ENCODE assay signal across 17 cellular contexts in the genomic region with DNA sequence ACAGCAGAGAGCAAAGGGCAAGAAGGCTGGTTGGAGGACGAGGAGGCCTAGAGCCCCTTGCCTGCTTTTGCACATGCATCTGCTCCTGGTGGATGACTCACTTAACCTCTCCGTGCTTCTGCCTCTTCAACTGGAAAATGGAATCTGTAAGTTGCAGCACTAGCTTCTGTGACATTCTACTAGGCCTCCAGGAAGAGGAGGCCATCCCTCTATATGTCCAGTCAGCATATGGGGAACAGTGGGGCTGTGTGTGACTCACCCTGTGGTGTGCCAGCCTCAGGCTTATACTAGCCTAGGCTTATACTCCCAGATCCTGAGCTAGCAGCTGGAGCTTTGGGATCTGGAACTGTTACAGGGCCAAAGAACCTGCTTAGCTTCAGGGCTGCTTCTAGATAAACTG. TPM values are rescaled to one million over a fixed set of nuclear protein-coding genes. Genes with fewer than 3 reads are reported as not detected.
DNase-seq lines count a peak whose midpoint lies in the region; ATAC-seq, FAIRE-seq and TF ChIP-seq lines count a peak whose summit lies in the region.
"Had no signal": no experiment of that assay in that cellular context is flagged by ENCODE, and none has a peak within 500 bp of the region (broad histone marks: within the 10 kb centered on the region; RNA-seq: fewer than 3 reads in every experiment).

No MANE protein-coding gene starts in this region.

- no peaks in the 10 kb centered on the region for H3K36me3 Mint-ChIP-seq in activated T-helper 17 cell treated with anti-CD3 and anti-CD28 coated beads, Interleukin-2, amount 50 U/mL, for 72 hours (ENCODE audit: low read depth)
- H3K36me3 Mint-ChIP-seq in activated CD8-positive, alpha-beta memory T cell treated with anti-CD3 and anti-CD28 coated beads, Interleukin-2, amount 10 ng/mL, durations not matched to agents 7 days and 5 days, result no peaks in the 10 kb centered on the region
- H3K36me3 Mint-ChIP-seq: CD4-positive, CD25-positive, alpha-beta regulatory T cell had no signal

- peak overlapping the region; percentile 74 for H3K27ac ChIP-seq in mesenchymal stem cell (ENCODE audit: low read length, poor library complexity, severe bottlenecking)

- no peak overlapping the region for H3K14ac ChIP-seq in mesenchymal stem cell (ENCODE audit: low read length in 2 of 2)

- H3K9me3 ChIP-seq in mesenchymal stem cell (ENCODE audit: control insufficient read depth, low read length), result no peaks in the 10 kb centered on the region

- H3K9ac ChIP-seq in mesenchymal stem cell (ENCODE audit: low read length), result no peak overlapping the region

- H3K4ac ChIP-seq in mesenchymal stem cell (ENCODE audit: low read depth in 1 of 2, low read length in 2 of 2), result peak overlapping the region in 1 of 2 experiments; percentile 43

- no peak for FAIRE-seq in bronchial epithelial cell (lab: Jason Lieb, UNC)
- FAIRE-seq: colon had no signal

- no peak overlapping the region for H4K91ac ChIP-seq in mesenchymal stem cell (ENCODE audit: low read length)

- H3K4me2 ChIP-seq in mesenchymal stem cell (ENCODE audit: low read length, poor library complexity, severe bottlenecking), result no peak overlapping the region

- no peak overlapping the region for H3K27ac Mint-ChIP-seq in activated T-helper 17 cell treated with anti-CD3 and anti-CD28 coated beads, Interleukin-2, amount 50 U/mL, for 72 hours
- H3K27ac Mint-ChIP-seq in activated CD8-positive, alpha-beta memory T cell treated with anti-CD3 and anti-CD28 coated beads, Interleukin-2, amount 10 ng/mL, durations not matched to agents 7 days and 5 days, result no peak overlapping the region

- peaks cover 3% of the 10 kb centered on the region for H3K27me3 Mint-ChIP-seq in activated T-helper 17 cell treated with anti-CD3 and anti-CD28 coated beads, Interleukin-2, amount 50 U/mL, for 72 hours
- H3K27me3 Mint-ChIP-seq in activated CD8-positive, alpha-beta memory T cell treated with anti-CD3 and anti-CD28 coated beads, Interleukin-2, amount 10 ng/mL, durations not matched to agents 7 days and 5 days, result peaks cover 3% of the 10 kb centered on the region

- H3K9me3 Mint-ChIP-seq in activated T-helper 17 cell treated with anti-CD3 and anti-CD28 coated beads, Interleukin-2, amount 50 U/mL, for 72 hours, result no peaks in the 10 kb centered on the region
- H3K9me3 Mint-ChIP-seq in activated CD8-positive, alpha-beta memory T cell treated with anti-CD3 and anti-CD28 coated beads, Interleukin-2, amount 10 ng/mL, durations not matched to agents 7 days and 5 days (ENCODE audit: low read depth), result no peaks in the 10 kb centered on the region
- H3K9me3 Mint-ChIP-seq: CD4-positive, CD25-positive, alpha-beta regulatory T cell; neural crest cell had no signal

- H3K23ac ChIP-seq in mesenchymal stem cell (ENCODE audit: low read length in 2 of 2), result no peak overlapping the region

- DNase-seq in ELR (ENCODE audit: low read depth) (peak; percentile 87), NCI-H446 treated with DMSO at 0.1 percent for 48 hours (lab: John Stamatoyannopoulos, UW) (peak; percentile 59), bronchial epithelial cell (ENCODE audit: low read depth) (peak; percentile 88), mesenchymal stem cell (peak; percentile 92), cortex of kidney (lab: John Stamatoyannopoulos, UW) (no peak)
- no peak for DNase-seq in activated CD8-positive, alpha-beta memory T cell treated with anti-CD3 and anti-CD28 coated beads, Interleukin-2, amount 10 ng/mL, durations not matched to agents 7 days and 5 days
- DNase-seq: activated naive CD4-positive, alpha-beta T cell treated with anti-CD3 and anti-CD28 coated beads, Interleukin-2, amount 50 U/mL, for 16 hours; CD4-positive, CD25-positive, alpha-beta regulatory T cell; head of caudate nucleus; left ventricle myocardium superior; NCI-H2171 treated with DMSO at 0.1 percent for 48 hours; T1000 had no signal

- no peak overlapping the region for H2BK5ac ChIP-seq in mesenchymal stem cell (ENCODE audit: low read depth, low read length, poor library complexity, severe bottlenecking)

- no peak overlapping the region for H2BK120ac ChIP-seq in mesenchymal stem cell (ENCODE audit: low read depth, low read length)

- H3K18ac ChIP-seq in mesenchymal stem cell (ENCODE audit: low read depth in 1 of 2, low read length in 2 of 2), result peak overlapping the region; percentile 37 to 85

- peaks cover 13% of the 10 kb centered on the region for H3K4me1 ChIP-seq in mesenchymal stem cell (ENCODE audit: control insufficient read depth, insufficient read depth, low read depth, low read length)

- CTCF ChIA-PET in activated CD8-positive, alpha-beta memory T cell treated with anti-CD3 and anti-CD28 coated beads, Interleukin-2, amount 10 ng/mL, durations not matched to agents 7 days and 5 days (lab: Charles Lee), result no interaction called here

- H3K4me3 ChIP-seq in bronchial epithelial cell (ENCODE audit: low read depth, low read length), result no peak overlapping the region
- H3K4me3 ChIP-seq in mesenchymal stem cell (ENCODE audit: insufficient read depth in 1 of 2, low read depth in 1 of 2, low read length in 2 of 2), result no peak overlapping the region

- 0% methylated on average over 1 of the region's 2 CpGs for WGBS in mesenchymal stem cell

- H3K4me3 Mint-ChIP-seq in activated T-helper 17 cell treated with anti-CD3 and anti-CD28 coated beads, Interleukin-2, amount 50 U/mL, for 72 hours, result no peak overlapping the region
- H3K4me3 Mint-ChIP-seq in activated CD8-positive, alpha-beta memory T cell treated with anti-CD3 and anti-CD28 coated beads, Interleukin-2, amount 10 ng/mL, durations not matched to agents 7 days and 5 days, result no peak overlapping the region
- H3K4me3 Mint-ChIP-seq: CD4-positive, CD25-positive, alpha-beta regulatory T cell; neural crest cell had no signal

- H3K4me1 Mint-ChIP-seq in activated T-helper 17 cell treated with anti-CD3 and anti-CD28 coated beads, Interleukin-2, amount 50 U/mL, for 72 hours, result no peaks in the 10 kb centered on the region
- no peaks in the 10 kb centered on the region for H3K4me1 Mint-ChIP-seq in activated CD8-positive, alpha-beta memory T cell treated with anti-CD3 and anti-CD28 coated beads, Interleukin-2, amount 10 ng/mL, durations not matched to agents 7 days and 5 days
- H3K4me1 Mint-ChIP-seq: CD4-positive, CD25-positive, alpha-beta regulatory T cell had no signal

- no peak overlapping the region for H2BK15ac ChIP-seq in mesenchymal stem cell (ENCODE audit: low read depth, poor library complexity, severe bottlenecking)

- no peaks in the 10 kb centered on the region for H3K27me3 ChIP-seq in bronchial epithelial cell (ENCODE audit: control insufficient read depth, insufficient read depth, low read length)
- peaks cover 0 to 21% of the 10 kb centered on the region in 2 experiments for H3K27me3 ChIP-seq in mesenchymal stem cell (ENCODE audit: control insufficient read depth in 1 of 2, insufficient read depth in 1 of 2, low read length in 2 of 2)

- peak overlapping the region in 1 of 2 experiments; percentile 59 for H2BK12ac ChIP-seq in mesenchymal stem cell (ENCODE audit: low read length in 2 of 2)

- TF ChIP-seq CTCF in bronchial epithelial cell (IDR thresholded peaks at IDR 0.05; ENCODE audit: insufficient read depth, low read length, severe bottlenecking), result no peak

- no peak for ATAC-seq in activated T-helper 17 cell treated with anti-CD3 and anti-CD28 coated beads, Interleukin-2, amount 50 U/mL, for 72 hours (replicated peaks)
- ATAC-seq in activated CD8-positive, alpha-beta memory T cell treated with anti-CD3 and anti-CD28 coated beads, Interleukin-2, amount 10 ng/mL, durations not matched to agents 7 days and 5 days, result no peak
- ATAC-seq in HG02970 (IDR thresholded peaks at IDR 0.05; ENCODE audit: low FRiP score, unreplicated experiment), result no peak
- ATAC-seq: left ventricle myocardium superior had no signal

- H4K8ac ChIP-seq in mesenchymal stem cell (ENCODE audit: low read length), result peak overlapping the region; percentile 77

- H2AK5ac ChIP-seq in mesenchymal stem cell (ENCODE audit: low read length, severe bottlenecking), result peak overlapping the region; percentile 5

- H2AFZ ChIP-seq in mesenchymal stem cell (ENCODE audit: low read depth, low read length), result no peak overlapping the region

- H3K79me1 ChIP-seq in mesenchymal stem cell (replicated peaks; ENCODE audit: low read length, poor library complexity, severe bottlenecking), result no peaks in the 10 kb centered on the region

- H3K36me3 ChIP-seq in bronchial epithelial cell (ENCODE audit: control insufficient read depth, insufficient read depth, low read length) (no peaks in the 10 kb centered on the region), mesenchymal stem cell (ENCODE audit: control insufficient read depth in 1 of 2, insufficient read depth in 2 of 2, low read depth in 1 of 2, low read length in 2 of 2) (no peaks in the 10 kb centered on the region)

RNA-seq across cellular contexts. Expression of a gene that starts 36.0 kb away (rescaled TPM):
- total RNA-seq in bronchial epithelial cell, result not detected in 2 replicates
- polyA plus RNA-seq in mesenchymal stem cell (2013, experiment 1 of 2), result 0.33 TPM
- polyA plus RNA-seq in mesenchymal stem cell (2013, experiment 2 of 2), result 0.49 TPM
- total RNA-seq in activated T-helper 17 cell treated with anti-CD3 and anti-CD28 coated beads, Interleukin-2, amount 50 U/mL, for 72 hours, result not detected
- total RNA-seq in activated CD8-positive, alpha-beta memory T cell treated with anti-CD3 and anti-CD28 coated beads, Interleukin-2, amount 10 ng/mL, durations not matched to agents 7 days and 5 days, result not detected
- total RNA-seq: activated CD8-positive, alpha-beta memory T cell treated with anti-CD3 and anti-CD28 coated beads for 36 hours; CD4-positive, CD25-positive, alpha-beta regulatory T cell had no signal
- polyA plus RNA-seq: CD4-positive, CD25-positive, alpha-beta regulatory T cell had no signal

Comparison
In these comparisons a context has a peak if more than half of its experiments do, and no peak if none do; other contexts are left out.
1. DNase-seq: peak in ELR (single experiment), NCI-H446 treated with DMSO at 0.1 percent for 48 hours (single experiment), bronchial epithelial cell (single experiment) and mesenchymal stem cell (single experiment); none in activated CD8-positive, alpha-beta memory T cell treated with anti-CD3 and anti-CD28 coated beads, Interleukin-2, amount 10 ng/mL, durations not matched to agents 7 days and 5 days (single experiment) and cortex of kidney (single experiment).